34 cellular contexts compared by ENCODE assay signal in genomic region chr12:132229423-132229760, GRCh38.
"Had no signal": no experiment of that assay in that cellular context is flagged by ENCODE, and none has a peak within 500 bp of the region (broad histone marks: within the 10 kb centered on the region; RNA-seq: fewer than 3 reads in every experiment).

No MANE protein-coding gene starts in this region.

- H3K27ac Mint-ChIP-seq: activated B cell treated with CpG ODN at 0.5 μM for 24 hours; activated CD4-positive, alpha-beta memory T cell treated with anti-CD3 and anti-CD28 coated beads for 36 hours; activated CD4-positive, alpha-beta T cell treated with anti-CD3 and anti-CD28 coated beads, Interleukin-2, amount 10 ng/mL, durations not matched to agents 24 days and 14 days; activated CD8-positive, alpha-beta T cell treated with anti-CD3 and anti-CD28 coated beads for 36 hours; activated naive CD4-positive, alpha-beta T cell treated with anti-CD3 and anti-CD28 coated beads, Interleukin-2, amount 10 ng/mL, durations not matched to agents 7 days and 5 days; activated naive CD4-positive, alpha-beta T cell treated with anti-CD3 and anti-CD28 coated beads, Interleukin-2, amount 50 U/mL, for 24 hours; activated naive CD8-positive, alpha-beta T cell; activated naive CD8-positive, alpha-beta T cell treated with anti-CD3 and anti-CD28 coated beads, Interleukin-2, amount 10 ng/mL, durations not matched to agents 7 days and 5 days; activated naive CD8-positive, alpha-beta T cell treated with anti-CD3 and anti-CD28 coated beads, Interleukin-2, amount 50 U/mL, for 24 hours; activated T-cell treated with anti-CD3 and anti-CD28 coated beads, Interleukin-2, amount 50 U/mL, for 72 hours; activated T-helper 1 cell treated with anti-CD3 and anti-CD28 coated beads, Interleukin-12 subunit alpha, Interleukin-12 subunit beta, Interleukin-2, Interleukin-4 antibody, amounts not matched to agents 30 ng/mL and 10 ng/mL and 1 ng/mL, durations not matched to agents 14 hours and 24 hours and 36 hours; activated T-helper 17 cell treated with anti-CD3 and anti-CD28 coated beads, Interleukin-2, amount 50 U/mL, for 72 hours; T-helper 1 cell treated with Interleukin-12 subunit alpha and Interleukin-12 subunit beta and Interleukin-4 antibody, amounts not matched to agents 30 μg/mL and 1 μg/mL, for 36 hours; T-helper 2 cell treated with Interferon-gamma antibody and Interleukin-4, amounts not matched to agents 5 μg/mL and 100 μg/mL, for 36 hours had no signal

- DNase-seq: activated B cell treated with CpG ODN at 0.5 μM for 24 hours; activated CD4-positive, alpha-beta memory T cell treated with anti-CD3 and anti-CD28 coated beads for 36 hours; activated CD4-positive, alpha-beta T cell treated with anti-CD3 and anti-CD28 coated beads for 4 hours; activated CD4-positive, alpha-beta T cell treated with anti-CD3 and anti-CD28 coated beads, Interleukin-2, amount 10 ng/mL, durations not matched to agents 24 days and 14 days; activated CD4-positive, alpha-beta T cell treated with anti-CD3 and anti-CD28 coated beads, Interleukin-2, amount 50 U/mL, for 1 hour; activated CD4-positive, alpha-beta T cell treated with anti-CD3 and anti-CD28 coated beads, Interleukin-2, amount 50 U/mL, for 4 hours; activated CD4-positive, CD25-positive, alpha-beta regulatory T cell treated with anti-CD3 and anti-CD28 coated beads, Interleukin-2, amount 50 U/mL, for 72 hours; activated CD8-positive, alpha-beta memory T cell treated with anti-CD3 and anti-CD28 coated beads, Interleukin-2, amount 50 U/mL, for 4 hours; activated CD8-positive, alpha-beta T cell treated with anti-CD3 and anti-CD28 coated beads for 36 hours; activated gamma-delta T cell; activated naive CD4-positive, alpha-beta T cell treated with anti-CD3 and anti-CD28 coated beads, Interleukin-2, amount 10 ng/mL, durations not matched to agents 7 days and 5 days; activated naive CD4-positive, alpha-beta T cell treated with Interleukin-2 at 50 U/mL for 16 hours; activated naive CD8-positive, alpha-beta T cell treated with anti-CD3 and anti-CD28 coated beads, Interleukin-2, amount 10 ng/mL, durations not matched to agents 7 days and 5 days; activated naive CD8-positive, alpha-beta T cell treated with anti-CD3 and anti-CD28 coated beads, Interleukin-2, amount 50 U/mL, for 24 hours; activated T-cell treated with anti-CD3 and anti-CD28 coated beads for 4 hours; activated T-cell treated with anti-CD3 and anti-CD28 coated beads, Interleukin-2, amount 50 U/mL, for 1 hour; activated T-cell treated with anti-CD3 and anti-CD28 coated beads, Interleukin-2, amount 50 U/mL, for 4 hours; activated T-cell treated with anti-CD3 and anti-CD28 coated beads, Interleukin-2, amount 50 U/mL, for 72 hours; amygdala; anterior cingulate cortex; caudate nucleus; T-helper 1 cell; T-helper 2 cell; T-helper 9 cell had no signal

- H3K9me3 ChIP-seq: ascending aorta had no signal

- H3K36me3 ChIP-seq: ascending aorta, cardiac muscle cell had no signal

- H3K4me1 Mint-ChIP-seq: activated B cell treated with CpG ODN at 0.5 μM for 24 hours; activated CD4-positive, alpha-beta T cell treated with anti-CD3 and anti-CD28 coated beads, Interleukin-2, amount 10 ng/mL, durations not matched to agents 24 days and 14 days; activated naive CD4-positive, alpha-beta T cell treated with anti-CD3 and anti-CD28 coated beads, Interleukin-2, amount 10 ng/mL, durations not matched to agents 7 days and 5 days; activated naive CD4-positive, alpha-beta T cell treated with anti-CD3 and anti-CD28 coated beads, Interleukin-2, amount 50 U/mL, for 24 hours; activated naive CD8-positive, alpha-beta T cell treated with anti-CD3 and anti-CD28 coated beads, Interleukin-2, amount 10 ng/mL, durations not matched to agents 7 days and 5 days; activated naive CD8-positive, alpha-beta T cell treated with anti-CD3 and anti-CD28 coated beads, Interleukin-2, amount 50 U/mL, for 24 hours; activated T-helper 17 cell treated with anti-CD3 and anti-CD28 coated beads, Interleukin-2, amount 50 U/mL, for 72 hours had no signal

- ATAC-seq: activated CD8-positive, alpha-beta T cell treated with anti-CD3 and anti-CD28 coated beads for 36 hours; activated naive CD8-positive, alpha-beta T cell treated with anti-CD3 and anti-CD28 coated beads, Interleukin-2, amount 50 U/mL, for 24 hours; activated T-cell treated with anti-CD3 and anti-CD28 coated beads, Interleukin-2, amount 50 U/mL, for 4 hours; activated T-cell treated with anti-CD3 and anti-CD28 coated beads, Interleukin-2, amount 50 U/mL, for 72 hours; activated T-helper 17 cell treated with anti-CD3 and anti-CD28 coated beads, Interleukin-2, amount 50 U/mL, for 72 hours had no signal

- H3K4me1 ChIP-seq: ascending aorta had no signal

- H3K4me3 Mint-ChIP-seq: activated B cell treated with CpG ODN at 0.5 μM for 24 hours; activated CD4-positive, alpha-beta memory T cell treated with anti-CD3 and anti-CD28 coated beads for 36 hours; activated CD4-positive, alpha-beta T cell treated with anti-CD3 and anti-CD28 coated beads, Interleukin-2, amount 10 ng/mL, durations not matched to agents 24 days and 14 days; activated CD8-positive, alpha-beta T cell treated with anti-CD3 and anti-CD28 coated beads for 36 hours; activated naive CD4-positive, alpha-beta T cell treated with anti-CD3 and anti-CD28 coated beads, Interleukin-2, amount 10 ng/mL, durations not matched to agents 7 days and 5 days; activated naive CD4-positive, alpha-beta T cell treated with anti-CD3 and anti-CD28 coated beads, Interleukin-2, amount 50 U/mL, for 24 hours; activated naive CD8-positive, alpha-beta T cell; activated naive CD8-positive, alpha-beta T cell treated with anti-CD3 and anti-CD28 coated beads, Interleukin-2, amount 10 ng/mL, durations not matched to agents 7 days and 5 days; activated naive CD8-positive, alpha-beta T cell treated with anti-CD3 and anti-CD28 coated beads, Interleukin-2, amount 50 U/mL, for 24 hours; activated T-cell treated with anti-CD3 and anti-CD28 coated beads, Interleukin-2, amount 50 U/mL, for 4 hours; activated T-cell treated with anti-CD3 and anti-CD28 coated beads, Interleukin-2, amount 50 U/mL, for 72 hours; activated T-helper 1 cell treated with anti-CD3 and anti-CD28 coated beads, Interleukin-12 subunit alpha, Interleukin-12 subunit beta, Interleukin-2, Interleukin-4 antibody, amounts not matched to agents 30 ng/mL and 10 ng/mL and 1 ng/mL, durations not matched to agents 14 hours and 24 hours and 36 hours; activated T-helper 17 cell treated with anti-CD3 and anti-CD28 coated beads, Interleukin-2, amount 50 U/mL, for 72 hours; T-helper 1 cell treated with Interleukin-12 subunit alpha and Interleukin-12 subunit beta and Interleukin-4 antibody, amounts not matched to agents 30 μg/mL and 1 μg/mL, for 36 hours; T-helper 2 cell treated with Interferon-gamma antibody and Interleukin-4, amounts not matched to agents 5 μg/mL and 100 μg/mL, for 36 hours had no signal

- H3K9me3 Mint-ChIP-seq: activated B cell treated with CpG ODN at 0.5 μM for 24 hours; activated CD4-positive, alpha-beta memory T cell treated with anti-CD3 and anti-CD28 coated beads for 36 hours; activated CD4-positive, alpha-beta T cell treated with anti-CD3 and anti-CD28 coated beads, Interleukin-2, amount 10 ng/mL, durations not matched to agents 24 days and 14 days; activated CD8-positive, alpha-beta T cell treated with anti-CD3 and anti-CD28 coated beads for 36 hours; activated naive CD4-positive, alpha-beta T cell treated with anti-CD3 and anti-CD28 coated beads, Interleukin-2, amount 10 ng/mL, durations not matched to agents 7 days and 5 days; activated naive CD4-positive, alpha-beta T cell treated with anti-CD3 and anti-CD28 coated beads, Interleukin-2, amount 50 U/mL, for 24 hours; activated naive CD8-positive, alpha-beta T cell treated with anti-CD3 and anti-CD28 coated beads, Interleukin-2, amount 10 ng/mL, durations not matched to agents 7 days and 5 days; activated naive CD8-positive, alpha-beta T cell treated with anti-CD3 and anti-CD28 coated beads, Interleukin-2, amount 50 U/mL, for 24 hours; activated T-cell treated with anti-CD3 and anti-CD28 coated beads, Interleukin-2, amount 50 U/mL, for 4 hours; activated T-cell treated with anti-CD3 and anti-CD28 coated beads, Interleukin-2, amount 50 U/mL, for 72 hours; activated T-helper 1 cell treated with anti-CD3 and anti-CD28 coated beads, Interleukin-12 subunit alpha, Interleukin-12 subunit beta, Interleukin-2, Interleukin-4 antibody, amounts not matched to agents 30 ng/mL and 10 ng/mL and 1 ng/mL, durations not matched to agents 14 hours and 24 hours and 36 hours; activated T-helper 17 cell treated with anti-CD3 and anti-CD28 coated beads, Interleukin-2, amount 50 U/mL, for 72 hours; T-helper 1 cell treated with Interleukin-12 subunit alpha and Interleukin-12 subunit beta and Interleukin-4 antibody, amounts not matched to agents 30 μg/mL and 1 μg/mL, for 36 hours; T-helper 2 cell treated with Interferon-gamma antibody and Interleukin-4, amounts not matched to agents 5 μg/mL and 100 μg/mL, for 36 hours had no signal

- H3K36me3 Mint-ChIP-seq: activated CD4-positive, alpha-beta memory T cell treated with anti-CD3 and anti-CD28 coated beads for 36 hours; activated naive CD4-positive, alpha-beta T cell treated with anti-CD3 and anti-CD28 coated beads, Interleukin-2, amount 10 ng/mL, durations not matched to agents 7 days and 5 days; activated naive CD4-positive, alpha-beta T cell treated with anti-CD3 and anti-CD28 coated beads, Interleukin-2, amount 50 U/mL, for 24 hours; activated naive CD8-positive, alpha-beta T cell; activated naive CD8-positive, alpha-beta T cell treated with anti-CD3 and anti-CD28 coated beads, Interleukin-2, amount 10 ng/mL, durations not matched to agents 7 days and 5 days; brain had no signal

- H3K27me3 Mint-ChIP-seq: activated CD4-positive, alpha-beta T cell treated with anti-CD3 and anti-CD28 coated beads, Interleukin-2, amount 10 ng/mL, durations not matched to agents 24 days and 14 days; activated naive CD4-positive, alpha-beta T cell treated with anti-CD3 and anti-CD28 coated beads, Interleukin-2, amount 10 ng/mL, durations not matched to agents 7 days and 5 days; activated naive CD8-positive, alpha-beta T cell had no signal

- H3K4me3 ChIP-seq: ascending aorta, cardiac muscle cell had no signal

- H3K27ac ChIP-seq: ascending aorta, cardiac muscle cell, VCaP had no signal
